Comparison of ENCODE assay signal across 8 cellular contexts in the genomic region with DNA sequence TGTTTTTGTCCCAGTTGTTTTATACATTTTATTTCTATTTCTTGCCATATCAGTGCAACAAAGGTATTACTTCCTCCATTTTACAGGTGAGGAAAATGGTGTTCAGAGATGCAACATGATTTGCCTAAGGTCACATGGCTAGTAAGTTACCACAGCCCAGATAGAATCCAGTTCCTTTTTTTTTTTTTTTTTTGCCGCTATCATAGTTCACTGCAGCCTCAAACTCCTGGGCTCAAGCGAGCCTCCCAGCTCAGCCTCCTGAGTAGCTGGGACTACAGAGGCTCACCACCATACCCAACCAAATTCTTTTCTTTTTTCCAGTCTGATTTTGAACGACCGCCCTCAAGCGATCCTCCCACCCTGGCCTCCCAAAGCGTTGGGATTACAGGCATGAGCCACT. TPM values are rescaled to one million over a fixed set of nuclear protein-coding genes. Genes with fewer than 3 reads are reported as not detected.
DNase-seq lines count a peak whose midpoint lies in the region; ATAC-seq, FAIRE-seq and TF ChIP-seq lines count a peak whose summit lies in the region.

No MANE protein-coding gene starts in this region.

- peak overlapping the region; percentile 4; the same call in 1 of the 2 replicates for H2AFZ ChIP-seq in OCI-LY7 (ENCODE audit: low read length)

- H3K27ac Mint-ChIP-seq in type B pancreatic cell = no peak overlapping the region

- peaks cover 13 to 53% (median 43%) of the 10 kb centered on the region in 9 donors for H3K4me1 ChIP-seq in heart right ventricle
- H3K4me1 ChIP-seq in OCI-LY7 (ENCODE audit: insufficient read depth, low read length, poor library complexity, severe bottlenecking) = peaks cover 70% of the 10 kb centered on the region
- H3K4me1 ChIP-seq in gastroesophageal sphincter = peaks cover 6 to 49% (median 22%) of the 10 kb centered on the region in 3 donors

- H3K36me3 Mint-ChIP-seq in type B pancreatic cell = no peaks in the 10 kb centered on the region

- H3K9me3 ChIP-seq in heart right ventricle = no peaks in the 10 kb centered on the region
- H3K9me3 ChIP-seq in OCI-LY7 (ENCODE audit: low read length) = no peaks in the 10 kb centered on the region
- no peaks in the 10 kb centered on the region for H3K9me3 ChIP-seq in gastroesophageal sphincter

- H3K9me3 Mint-ChIP-seq in type B pancreatic cell = no peaks in the 10 kb centered on the region

- WGBS in heart right ventricle, 2 donors = 79 to 87% methylated on average over 6 of the region's 6 CpGs
- 73 to 75% methylated on average over 5 to 6 of the region's 6 CpGs for WGBS in gastroesophageal sphincter (ENCODE audit: low coverage in 1 of 2), 2 donors

- H3K4me2 ChIP-seq in OCI-LY7 (ENCODE audit: low read length) = peak overlapping the region; percentile 79

- H3K27me3 Mint-ChIP-seq in type B pancreatic cell = peaks cover 3% of the 10 kb centered on the region

- peak overlapping the region; percentile 68 for H3K4me3 Mint-ChIP-seq in type B pancreatic cell

- ATAC-seq in heart right ventricle = no peak
- ATAC-seq in Right ventricle myocardium inferior = no peak
- no peak for ATAC-seq in gastroesophageal sphincter

- TF ChIP-seq EP300 in gastroesophageal sphincter (IDR thresholded peaks at IDR 0.05) = no peak

- peak overlapping the region in 9 of 10 donors; percentile 69 to 98 (median 92) for H3K4me3 ChIP-seq in heart right ventricle
- H3K4me3 ChIP-seq in OCI-LY7 (ENCODE audit: low read depth, low read length, poor library complexity, severe bottlenecking) = peak overlapping the region; percentile 84
- peak overlapping the region; percentile 79 to 94 for H3K4me3 ChIP-seq in gastroesophageal sphincter

- peaks cover 14% of the 10 kb centered on the region for H3K4me1 Mint-ChIP-seq in type B pancreatic cell (ENCODE audit: unreplicated experiment)

- CTCF ChIA-PET in OCI-LY7 (lab: Charles Lee; ENCODE audit: unreplicated experiment) = interaction anchor here (0.6 to 3.4 kb wide), 4 partner anchors 10 to 74 kb away, joined by 3 to 18 read pairs (median 10); no protein-coding TSS in a partner anchor

- peaks cover 46% of the 10 kb centered on the region for H3K79me2 ChIP-seq in OCI-LY7 (ENCODE audit: insufficient read depth, low read depth, low read length)

- peaks cover 5% of the 10 kb centered on the region; the same call in 1 of the 2 replicates for H4K20me1 ChIP-seq in OCI-LY7 (ENCODE audit: insufficient read depth, low read length)

- POLR2A ChIA-PET in OCI-LY7 (lab: Charles Lee) = interaction anchor here (0.7 to 15.6 kb wide), 9 partner anchors 8 to 1616 kb away, joined by 3 to 272 read pairs (median 5); partner anchors contain the start of gene GM2A

- no peak for FAIRE-seq in D721Med (lab: Jason Lieb, UNC)

- no peaks in the 10 kb centered on the region for H3K9me2 ChIP-seq in OCI-LY7 (ENCODE audit: insufficient read depth, low read length)

- BruUV-seq in OCI-LY7 (replicated peaks; lab: Mats Ljungman, UMichigan) = no TSS peak

- DNase-seq in heart right ventricle (no peak), Right ventricle myocardium inferior (ENCODE audit: missing footprints) (no peak), OCI-LY7 (ENCODE audit: low spot score) (peak; percentile 83), type B pancreatic cell (ENCODE audit: extremely low spot score, unreplicated experiment) (no peak), D721Med (ENCODE audit: insufficient read length, low spot score) (no peak), COLO668 (lab: John Stamatoyannopoulos, UW; ENCODE audit: unreplicated experiment) (no peak), islet precursor cell (no peak)

- TF ChIP-seq CTCF in heart right ventricle (IDR thresholded peaks at IDR 0.05) (no peak), OCI-LY7 (conservative IDR thresholded peaks at IDR 0.05; ENCODE audit: low read length) (no peak), gastroesophageal sphincter (IDR thresholded peaks at IDR 0.05) (no peak), type B pancreatic cell (conservative IDR thresholded peaks at IDR 0.05) (no peak), D721Med (IDR thresholded peaks at IDR 0.05; ENCODE audit: insufficient read depth, missing control alignments) (no peak)

- intact Hi-C loops in heart right ventricle (cut with DNase I) (no loop called here), Right ventricle myocardium inferior (cut with DNase I) (loop anchor here (5.0 kb wide), 1 partner anchor 67 kb away; the partner anchor contains the start of gene ANXA6), OCI-LY7 (cut with micrococcal nuclease; ENCODE audit: unreplicated experiment) (loop anchor here (1.0 kb wide), 2 partner anchors 10 kb away; no protein-coding TSS in a partner anchor)

- peak overlapping the region in 9 of 10 donors; percentile 87 to 97 (median 94) for H3K27ac ChIP-seq in heart right ventricle
- peak overlapping the region; percentile 98 for H3K27ac ChIP-seq in OCI-LY7 (ENCODE audit: low read depth, low read length, poor library complexity, severe bottlenecking)
- peak overlapping the region in 3 of 4 donors; percentile 88 to 94 (median 92) for H3K27ac ChIP-seq in gastroesophageal sphincter

- H3K27me3 ChIP-seq in heart right ventricle = no peaks in the 10 kb centered on the region
- no peaks in the 10 kb centered on the region for H3K27me3 ChIP-seq in gastroesophageal sphincter

- no peak for TF ChIP-seq POLR2A in gastroesophageal sphincter (IDR thresholded peaks at IDR 0.05)

- H3K36me3 ChIP-seq in heart right ventricle (no peaks in the 10 kb centered on the region), OCI-LY7 (ENCODE audit: insufficient read depth, low read length) (peaks cover 30% of the 10 kb centered on the region; the same call in 1 of the 2 replicates), gastroesophageal sphincter (no peaks in the 10 kb centered on the region)

RNA-seq across cellular contexts. Expression of gene CCDC69, which starts 0.5 kb away (rescaled TPM):
- total RNA-seq in heart right ventricle (100 to 1,000 TPM in 7 of 10 donors, 10 to 100 TPM in 3; 74.9 to 172 (median 104) TPM), Right ventricle myocardium inferior (181 TPM), OCI-LY7 (2022) (118 and 119 TPM in 2 replicates), gastroesophageal sphincter (100 to 1,000 TPM; 204 to 317 (median 256) TPM), type B pancreatic cell (ENCODE audit: low replicate concordance) (11.2 and 24.3 TPM in 2 replicates)
- polyA plus RNA-seq in heart right ventricle = 100 to 1,000 TPM in 1 of 2 donors, 10 to 100 TPM in 1; 50.8 to 191 TPM
- 111 and 123 TPM in 2 replicates for total RNA-seq in OCI-LY7 (2014; rRNA removed; shearing (Covaris generic))

RNA-seq across cellular contexts. Expression of gene GM2A, which starts 28.6 kb away (rescaled TPM):
- total RNA-seq in heart right ventricle (10 to 100 TPM; 30.5 to 47.1 (median 36.5) TPM), Right ventricle myocardium inferior (28.4 TPM), OCI-LY7 (2022) (52.9 and 64.5 TPM in 2 replicates), gastroesophageal sphincter (10 to 100 TPM; 23.3 to 37.2 (median 29.1) TPM), type B pancreatic cell (ENCODE audit: low replicate concordance) (38.1 and 51.3 TPM in 2 replicates)
- 10 to 100 TPM; 18.1 to 19.9 TPM for polyA plus RNA-seq in heart right ventricle
- total RNA-seq in OCI-LY7 (2014; rRNA removed; shearing (Covaris generic)) = 52.4 and 60.2 TPM in 2 replicates

Comparison
In these comparisons a context has a peak if more than half of its experiments do, and no peak if none do; other contexts are left out.
1. intact Hi-C loops: an anchor here in Right ventricle myocardium inferior (5.0 kb wide) and OCI-LY7 (1.0 kb wide); none called in heart right ventricle.